ENCODE assay signal across 1 cellular context in genomic region chr22:17486313-17486712, GRCh38.
TF ChIP-seq lines count a peak whose summit lies in the region.

No MANE protein-coding gene starts in this region.

TF ChIP-seq in WTC11, 78 proteins besides CTCF, POLR2A, EP300 and RAD21 (continued from another document):
- TF ChIP-seq KAT7 (CRISPR knock-in tag; IDR thresholded peaks at IDR 0.05; ENCODE audit: borderline replicate concordance) (no peak), IRF1 (CRISPR knock-in tag; IDR thresholded peaks at IDR 0.05) (no peak), ZNF423 (CRISPR knock-in tag; IDR thresholded peaks at IDR 0.05) (no peak), GABPB1 (CRISPR knock-in tag; IDR thresholded peaks at IDR 0.05) (no peak), ZNF121 (CRISPR knock-in tag; IDR thresholded peaks at IDR 0.05) (no peak), NFATC4 (CRISPR knock-in tag; IDR thresholded peaks at IDR 0.05) (no peak), EMX1 (CRISPR knock-in tag; IDR thresholded peaks at IDR 0.05) (no peak), NFYB (CRISPR knock-in tag; conservative IDR thresholded peaks at IDR 0.05; ENCODE audit: low read depth) (no peak), ARID4B (CRISPR knock-in tag; IDR thresholded peaks at IDR 0.05; ENCODE audit: borderline replicate concordance) (no peak), MLX (CRISPR knock-in tag; IDR thresholded peaks at IDR 0.05) (no peak), TEAD4 (CRISPR knock-in tag; IDR thresholded peaks at IDR 0.05) (no peak), PREB (CRISPR knock-in tag; IDR thresholded peaks at IDR 0.05; ENCODE audit: borderline replicate concordance) (no peak), TEAD1 (CRISPR knock-in tag; IDR thresholded peaks at IDR 0.05) (no peak), GTF2I (CRISPR knock-in tag; conservative IDR thresholded peaks at IDR 0.05) (no peak), E2F4 (CRISPR knock-in tag; IDR thresholded peaks at IDR 0.05; ENCODE audit: borderline replicate concordance, low read depth) (no peak), CDX4 (CRISPR knock-in tag; IDR thresholded peaks at IDR 0.05; ENCODE audit: borderline replicate concordance) (no peak), ELF4 (CRISPR knock-in tag; IDR thresholded peaks at IDR 0.05; ENCODE audit: low read depth) (no peak), PRDM15 (CRISPR knock-in tag; IDR thresholded peaks at IDR 0.05) (no peak)
TF ChIP-seq in WTC11: peak in this region for 0.
